ENCODE assay signal across 8 cellular contexts in the genomic region with DNA sequence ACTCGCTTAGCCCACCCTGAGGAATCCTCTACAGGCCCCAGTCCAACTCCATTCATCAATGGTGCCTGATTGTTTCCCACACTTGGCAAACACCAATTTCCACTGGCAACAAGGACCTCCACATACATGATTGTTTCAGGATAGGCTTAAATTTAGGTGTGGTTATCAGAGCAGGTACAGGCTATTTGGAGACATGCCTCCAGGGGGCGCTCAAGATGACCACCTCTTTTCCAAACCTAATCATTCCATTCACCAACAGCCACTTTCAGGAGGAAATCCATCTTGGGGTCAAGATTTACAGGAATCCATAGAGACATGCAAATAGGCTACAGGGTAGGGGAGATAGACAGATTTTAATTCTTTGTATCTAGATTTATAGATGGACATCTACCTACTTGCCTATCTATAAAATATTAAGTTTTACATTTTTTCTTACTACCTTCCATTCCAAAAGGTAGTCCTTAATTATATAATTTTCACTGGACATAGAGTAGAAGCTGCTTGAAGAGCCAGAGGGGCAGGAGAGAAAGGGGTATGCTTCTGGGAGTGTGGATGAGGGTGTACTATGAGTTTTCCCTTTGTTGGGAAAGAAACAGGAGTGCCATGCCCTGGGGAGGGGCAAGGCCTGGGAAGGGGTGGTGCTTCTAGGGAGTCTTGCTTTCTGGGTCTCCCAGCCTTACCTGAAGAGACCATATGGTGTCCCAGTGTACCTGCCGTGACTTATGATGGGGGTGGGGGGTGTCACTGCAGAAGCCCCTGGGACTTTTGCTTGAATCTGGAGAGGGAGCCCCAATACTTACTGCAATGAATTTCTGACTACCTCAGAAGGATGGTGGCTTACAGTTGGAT. TPM values are rescaled to one million over a fixed set of nuclear protein-coding genes. Genes with fewer than 3 reads are reported as not detected.
A peak's percentile ranks its signal among the peaks of the same experiment; 100 is the strongest.
DNase-seq lines count a peak whose midpoint lies in the region; ATAC-seq and TF ChIP-seq lines count a peak whose summit lies in the region.

No MANE protein-coding gene starts in this region.

- DNase-seq in NCI-H1417 (lab: John Stamatoyannopoulos, UW) (peak; percentile 25 to 66 (median 25)), NCI-H1417 treated with DMSO at 0.1 percent for 48 hours (lab: John Stamatoyannopoulos, UW) (no peak), HT-29 (ENCODE audit: low spot score) (peak; percentile 74), nephron progenitor cell (peak; percentile 66), NCI-H2227 treated with DMSO at 0.1 percent for 48 hours (lab: John Stamatoyannopoulos, UW) (no peak), NCI-H2227 (lab: John Stamatoyannopoulos, UW; ENCODE audit: unreplicated experiment) (no peak)
- peak; percentile 30 for DNase-seq in activated CD8-positive, alpha-beta T cell treated with anti-CD3 and anti-CD28 coated beads, Interleukin-2, amount 10 ng/mL, durations not matched to agents 7 days and 5 days

- H3K4me1 Mint-ChIP-seq in activated CD8-positive, alpha-beta T cell treated with anti-CD3 and anti-CD28 coated beads, Interleukin-2, amount 10 ng/mL, durations not matched to agents 7 days and 5 days (ENCODE audit: low read depth) = no peaks in the 10 kb centered on the region
- peaks cover 2% of the 10 kb centered on the region for H3K4me1 Mint-ChIP-seq in nephron progenitor cell

- POLR2A ChIA-PET in activated CD8-positive, alpha-beta T cell treated with anti-CD3 and anti-CD28 coated beads, Interleukin-2, amount 10 ng/mL, durations not matched to agents 7 days and 5 days (lab: Charles Lee) = no interaction called here

- H3K4me3 Mint-ChIP-seq in activated CD8-positive, alpha-beta T cell treated with anti-CD3 and anti-CD28 coated beads, Interleukin-2, amount 10 ng/mL, durations not matched to agents 7 days and 5 days = no peak overlapping the region
- no peak overlapping the region for H3K4me3 Mint-ChIP-seq in nephron progenitor cell

- H3K27me3 Mint-ChIP-seq in activated CD8-positive, alpha-beta T cell treated with anti-CD3 and anti-CD28 coated beads, Interleukin-2, amount 10 ng/mL, durations not matched to agents 7 days and 5 days (ENCODE audit: low read depth) = no peaks in the 10 kb centered on the region
- peaks cover 38% of the 10 kb centered on the region for H3K27me3 Mint-ChIP-seq in nephron progenitor cell (ENCODE audit: low read depth, poor library complexity)

- ATAC-seq in activated CD8-positive, alpha-beta T cell treated with anti-CD3 and anti-CD28 coated beads, Interleukin-2, amount 10 ng/mL, durations not matched to agents 7 days and 5 days = no peak
- no peak for ATAC-seq in HG02884 (IDR thresholded peaks at IDR 0.05; ENCODE audit: unreplicated experiment)

- H3K36me3 Mint-ChIP-seq in activated CD8-positive, alpha-beta T cell treated with anti-CD3 and anti-CD28 coated beads, Interleukin-2, amount 10 ng/mL, durations not matched to agents 7 days and 5 days (ENCODE audit: low read depth) = no peaks in the 10 kb centered on the region
- H3K36me3 Mint-ChIP-seq in nephron progenitor cell (ENCODE audit: low read depth) = no peaks in the 10 kb centered on the region

- TF ChIP-seq CTCF in nephron progenitor cell (IDR thresholded peaks at IDR 0.05) = peak; percentile 75

- H3K27ac Mint-ChIP-seq in activated CD8-positive, alpha-beta T cell treated with anti-CD3 and anti-CD28 coated beads, Interleukin-2, amount 10 ng/mL, durations not matched to agents 7 days and 5 days = no peak overlapping the region
- H3K27ac Mint-ChIP-seq in nephron progenitor cell = no peak overlapping the region

- CTCF ChIA-PET in activated CD8-positive, alpha-beta T cell treated with anti-CD3 and anti-CD28 coated beads, Interleukin-2, amount 10 ng/mL, durations not matched to agents 7 days and 5 days (lab: Charles Lee) = interaction anchor here (0.6 kb wide), 1 partner anchor 283 kb away, joined by 3 read pairs; no protein-coding TSS in a partner anchor

- no peaks in the 10 kb centered on the region for H3K9me3 Mint-ChIP-seq in activated CD8-positive, alpha-beta T cell treated with anti-CD3 and anti-CD28 coated beads, Interleukin-2, amount 10 ng/mL, durations not matched to agents 7 days and 5 days (ENCODE audit: insufficient read depth)
- H3K9me3 Mint-ChIP-seq in nephron progenitor cell = no peaks in the 10 kb centered on the region

RNA-seq across cellular contexts. Expression of gene PCDH8, which starts 14.1 kb away (rescaled TPM):
- not detected in 2 replicates for total RNA-seq in HT-29 (2014; rRNA removed; shearing (Covaris generic))
- not detected for total RNA-seq in activated CD8-positive, alpha-beta T cell treated with anti-CD3 and anti-CD28 coated beads, Interleukin-2, amount 10 ng/mL, durations not matched to agents 7 days and 5 days

Comparison
In these comparisons a context has a peak if more than half of its experiments do, and no peak if none do; other contexts are left out.
1. DNase-seq: peak in NCI-H1417 (3 of 3), HT-29 (single experiment), activated CD8-positive, alpha-beta T cell treated with anti-CD3 and anti-CD28 coated beads, Interleukin-2, amount 10 ng/mL, durations not matched to agents 7 days and 5 days (single experiment) and nephron progenitor cell (single experiment); none in NCI-H1417 treated with DMSO at 0.1 percent for 48 hours (single experiment), NCI-H2227 treated with DMSO at 0.1 percent for 48 hours (single experiment) and NCI-H2227 (single experiment).